Comparison of ENCODE assay signal across 33 cellular contexts in genomic region chr12:130669205-130669557, GRCh38. TPM values are rescaled to one million over a fixed set of nuclear protein-coding genes. Genes with fewer than 3 reads are reported as not detected.
"Had no signal": no experiment of that assay in that cellular context is flagged by ENCODE, and none has a peak within 500 bp of the region (broad histone marks: within the 10 kb centered on the region; RNA-seq: fewer than 3 reads in every experiment).

No MANE protein-coding gene starts in this region.

- H3K36me3 ChIP-seq: esophagus squamous epithelium, heart right ventricle, left lung, ovary, suprapubic skin, transverse colon, upper lobe of right lung, vagina had no signal

- H3K27me3 ChIP-seq: esophagus squamous epithelium, left lung, ovary, suprapubic skin, transverse colon, upper lobe of right lung, vagina had no signal

- H3K36me3 Mint-ChIP-seq: mesothelial cell of epicardium; naive B cell; natural killer cell treated with Interleukin-12 subunit alpha and Interleukin-12 subunit beta and Interleukin-15 and Interleukin-18, amount 100 ng/mL, for 72 hours had no signal

- FAIRE-seq: endometrium, islet of Langerhans had no signal

- ATAC-seq: effector memory CD8-positive, alpha-beta T cell; heart right ventricle; left cardiac atrium; left lung; mucosa of descending colon; natural killer cell treated with Interleukin-12 subunit alpha and Interleukin-12 subunit beta and Interleukin-15 and Interleukin-18, amount 100 ng/mL, for 72 hours; sciatic nerve; stimulated activated naive CD8-positive, alpha-beta T cell treated with anti-CD3 and anti-CD28 coated beads, Interleukin-15, amount 100 ng/mL, for 72 hours; upper lobe of right lung had no signal

- H3K4me1 Mint-ChIP-seq: mesothelial cell of epicardium; naive B cell; stimulated activated naive CD8-positive, alpha-beta T cell treated with anti-CD3 and anti-CD28 coated beads, Interleukin-15, amount 100 ng/mL, for 72 hours had no signal

- H3K4me3 Mint-ChIP-seq: effector memory CD8-positive, alpha-beta T cell; mesothelial cell of epicardium; naive B cell; natural killer cell treated with Interleukin-12 subunit alpha and Interleukin-12 subunit beta and Interleukin-15 and Interleukin-18, amount 100 ng/mL, for 72 hours; stimulated activated naive CD8-positive, alpha-beta T cell treated with anti-CD3 and anti-CD28 coated beads, Interleukin-15, amount 100 ng/mL, for 72 hours had no signal

- H3K27me3 Mint-ChIP-seq: naive B cell; natural killer cell treated with Interleukin-12 subunit alpha and Interleukin-12 subunit beta and Interleukin-15 and Interleukin-18, amount 100 ng/mL, for 72 hours had no signal

- H3K9me3 Mint-ChIP-seq: natural killer cell treated with Interleukin-12 subunit alpha and Interleukin-12 subunit beta and Interleukin-15 and Interleukin-18, amount 100 ng/mL, for 72 hours had no signal

- H3K4me1 ChIP-seq: heart right ventricle, left lung, suprapubic skin, transverse colon, upper lobe of right lung, vagina had no signal

- H3K9me3 ChIP-seq: ovary, suprapubic skin, transverse colon, upper lobe of right lung, vagina had no signal

- DNase-seq: cortex of kidney; effector memory CD8-positive, alpha-beta T cell; erythroblast; esophagus squamous epithelium; foreskin melanocyte; glutamatergic neuron; heart right ventricle; hippocampal formation; left cardiac atrium; left lung; mesenchymal stem cell; mucosa of descending colon; naive B cell; occipital lobe; ovary; stimulated activated CD4-positive, alpha-beta T cell treated with anti-CD3 and anti-CD28 coated beads, Interleukin-12 subunit alpha, Interleukin-12 subunit beta, amount 100 ng/mL, for 4 hours; stimulated activated CD4-positive, alpha-beta T cell treated with anti-CD3 and anti-CD28 coated beads, Interleukin-1b, Interleukin-23, amount 100 ng/mL, for 48 hours; stimulated activated CD4-positive, alpha-beta T cell treated with anti-CD3 and anti-CD28 coated beads, Interleukin-4, amount 100 ng/mL, for 1 hour; stimulated activated CD8-positive, alpha-beta memory T cell treated with anti-CD3 and anti-CD28 coated beads, Interleukin-4, amount 100 ng/mL, for 48 hours; stimulated activated naive CD4-positive, alpha-beta T cell; stimulated activated naive CD8-positive, alpha-beta T cell treated with anti-CD3 and anti-CD28 coated beads, Interleukin-15, amount 100 ng/mL, for 72 hours; transverse colon; upper lobe of right lung had no signal

- H3K27ac ChIP-seq: esophagus squamous epithelium, heart right ventricle, left lung, ovary, suprapubic skin, transverse colon, upper lobe of right lung, vagina had no signal

- H3K4me3 ChIP-seq: esophagus squamous epithelium, heart right ventricle, left lung, mucosa of descending colon, ovary, smooth muscle cell, suprapubic skin, transverse colon, upper lobe of right lung, vagina had no signal

- H3K4me2 ChIP-seq: smooth muscle cell had no signal

RNA-seq across cellular contexts. Expression of gene RIMBP2, which starts 46.9 kb away (rescaled TPM):
- total RNA-seq: dermis microvascular lymphatic vessel endothelial cell; lung microvascular endothelial cell; natural killer cell treated with Interleukin-12 subunit alpha and Interleukin-12 subunit beta and Interleukin-15 and Interleukin-18, amount 100 ng/mL, for 72 hours had no signal
- polyA plus RNA-seq: smooth muscle cell had no signal
